In the genomic region with DNA sequence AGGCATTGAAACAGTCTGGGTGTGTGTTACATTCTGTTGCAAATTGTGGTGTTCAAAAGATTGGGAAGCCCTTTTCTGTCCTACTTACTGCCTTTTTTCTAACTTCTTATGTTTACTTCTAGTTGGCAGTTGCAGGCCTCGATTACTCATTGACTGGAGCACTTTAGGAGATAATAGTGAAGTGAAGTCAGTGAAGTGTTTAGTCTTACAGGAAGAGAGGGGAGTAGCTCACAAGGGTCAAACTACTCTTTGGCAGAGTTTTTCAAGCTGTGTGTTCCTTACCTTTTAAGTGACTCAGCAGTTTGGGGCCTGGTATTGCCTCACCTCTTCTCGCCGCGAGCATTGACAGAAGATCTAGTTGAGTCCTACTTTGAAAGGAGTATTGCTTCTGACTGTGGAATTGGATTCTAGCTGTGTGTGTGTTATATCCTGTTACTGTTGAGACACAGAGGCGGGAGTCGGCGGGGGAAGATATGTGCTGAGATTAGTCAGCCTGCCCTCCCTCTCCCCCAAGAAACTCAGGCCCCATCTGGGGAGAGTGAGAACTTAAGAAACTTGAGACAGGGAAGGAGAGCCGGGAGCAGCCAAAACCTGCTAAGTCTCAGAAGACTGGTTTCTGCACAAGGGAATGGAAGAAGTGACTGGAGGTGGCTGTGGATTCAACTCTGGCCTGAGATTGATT, we compare ENCODE assay signal across 1 cellular context.
TF ChIP-seq lines count a peak whose summit lies in the region.

No MANE protein-coding gene starts in this region.

TF ChIP-seq in H1, 55 proteins besides CTCF, POLR2A, EP300 and RAD21:
- TF ChIP-seq TBP (IDR thresholded peaks at IDR 0.05; ENCODE audit: low read depth, low read length) (0 out of 2 replicates have a peak, but pooled peaks have one; percentile 11), ASH2L (IDR thresholded peaks at IDR 0.05; ENCODE audit: low read length) (peak; percentile 56), BACH1 (IDR thresholded peaks at IDR 0.05; ENCODE audit: low read length) (peak; percentile 97), CEBPB (IDR thresholded peaks at IDR 0.05; ENCODE audit: low read depth, low read length) (peak; percentile 92), MAFK (IDR thresholded peaks at IDR 0.05; ENCODE audit: low read depth, low read length) (peak; percentile 91), HDAC6 (IDR thresholded peaks at IDR 0.05; ENCODE audit: low read depth, low read length) (no peak), SIN3A (conservative IDR thresholded peaks at IDR 0.05 in 1 of 2, IDR thresholded peaks at IDR 0.05 in 1 of 2; ENCODE audit: low read depth in 1 of 2, low read length in 2 of 2) (no peak)
